8 cellular contexts compared by ENCODE assay signal in genomic region chr16:56637814-56638750, GRCh38. TPM values are rescaled to one million over a fixed set of nuclear protein-coding genes. Genes with fewer than 3 reads are reported as not detected.
A peak's percentile ranks its signal among the peaks of the same experiment; 100 is the strongest.
DNase-seq lines count a peak whose midpoint lies in the region; ATAC-seq and TF ChIP-seq lines count a peak whose summit lies in the region.

Gene MT1A, plus strand, starts transcription at chr16:56638666. Its CDS starts 73 bp downstream, at chr16:56638739.

- H3K36me3 Mint-ChIP-seq in activated CD8-positive, alpha-beta T cell treated with anti-CD3 and anti-CD28 coated beads, Interleukin-2, amount 10 ng/mL, durations not matched to agents 7 days and 5 days (ENCODE audit: low read depth), result no peaks in the 10 kb centered on the region
- H3K36me3 Mint-ChIP-seq in osteocyte (ENCODE audit: unreplicated experiment), result peaks cover 3% of the 10 kb centered on the region

- peaks cover 38% of the 10 kb centered on the region for H3K4me1 Mint-ChIP-seq in activated CD8-positive, alpha-beta T cell treated with anti-CD3 and anti-CD28 coated beads, Interleukin-2, amount 10 ng/mL, durations not matched to agents 7 days and 5 days (ENCODE audit: low read depth)
- H3K4me1 Mint-ChIP-seq in osteocyte (ENCODE audit: unreplicated experiment), result peaks cover 21% of the 10 kb centered on the region

- no peak within 1 kb of the TSS for H3K27ac Mint-ChIP-seq in activated CD8-positive, alpha-beta T cell treated with anti-CD3 and anti-CD28 coated beads, Interleukin-2, amount 10 ng/mL, durations not matched to agents 7 days and 5 days
- no peak within 1 kb of the TSS for H3K27ac Mint-ChIP-seq in osteocyte (ENCODE audit: unreplicated experiment)

- no peaks in the 10 kb centered on the region for H3K9me3 Mint-ChIP-seq in activated CD8-positive, alpha-beta T cell treated with anti-CD3 and anti-CD28 coated beads, Interleukin-2, amount 10 ng/mL, durations not matched to agents 7 days and 5 days (ENCODE audit: insufficient read depth)
- H3K9me3 Mint-ChIP-seq in osteocyte (ENCODE audit: unreplicated experiment), result no peaks in the 10 kb centered on the region

- DNase-seq in Daoy (ENCODE audit: low read depth) (peak; percentile 36), Right ventricle myocardium inferior (ENCODE audit: missing footprints) (peak; percentile 89), osteocyte (ENCODE audit: extremely low spot score, unreplicated experiment) (no peak), 8988T (no peak), NCI-H82 (lab: John Stamatoyannopoulos, UW) (no peak), SW 1271 (lab: John Stamatoyannopoulos, UW) (no peak)
- no peak for DNase-seq in activated CD8-positive, alpha-beta T cell treated with anti-CD3 and anti-CD28 coated beads, Interleukin-2, amount 10 ng/mL, durations not matched to agents 7 days and 5 days

- CTCF ChIA-PET in activated CD8-positive, alpha-beta T cell treated with anti-CD3 and anti-CD28 coated beads, Interleukin-2, amount 10 ng/mL, durations not matched to agents 7 days and 5 days (lab: Charles Lee), result interaction anchor here (0.9 kb wide), 1 partner anchor 64 kb away, joined by 3 read pairs; no protein-coding TSS in a partner anchor

- ATAC-seq in activated CD8-positive, alpha-beta T cell treated with anti-CD3 and anti-CD28 coated beads, Interleukin-2, amount 10 ng/mL, durations not matched to agents 7 days and 5 days, result peak; percentile 54
- peak; percentile 94 for ATAC-seq in Right ventricle myocardium inferior
- no peak for ATAC-seq in GM21360 (IDR thresholded peaks at IDR 0.05; ENCODE audit: unreplicated experiment)

- intact Hi-C loops in Right ventricle myocardium inferior (cut with DNase I), result loop anchor here (5.0 kb wide), 1 partner anchor 44 kb away; the partner anchor contains the start of gene MT1X

- POLR2A ChIA-PET in activated CD8-positive, alpha-beta T cell treated with anti-CD3 and anti-CD28 coated beads, Interleukin-2, amount 10 ng/mL, durations not matched to agents 7 days and 5 days (lab: Charles Lee), result no interaction called here

- no peak for TF ChIP-seq CTCF in osteocyte (IDR thresholded peaks at IDR 0.05)

- peak within 1 kb of the TSS; percentile 62 for H3K4me3 Mint-ChIP-seq in activated CD8-positive, alpha-beta T cell treated with anti-CD3 and anti-CD28 coated beads, Interleukin-2, amount 10 ng/mL, durations not matched to agents 7 days and 5 days
- H3K4me3 Mint-ChIP-seq in osteocyte (ENCODE audit: unreplicated experiment), result peak within 1 kb of the TSS; percentile 69

- peaks cover 88% of the 10 kb centered on the region for H3K27me3 Mint-ChIP-seq in activated CD8-positive, alpha-beta T cell treated with anti-CD3 and anti-CD28 coated beads, Interleukin-2, amount 10 ng/mL, durations not matched to agents 7 days and 5 days (ENCODE audit: low read depth)
- H3K27me3 Mint-ChIP-seq in osteocyte (ENCODE audit: unreplicated experiment), result peaks cover 49% of the 10 kb centered on the region

RNA-seq across cellular contexts. Expression of gene MT1A, which starts in this region (rescaled TPM):
- total RNA-seq in Daoy (2014; rRNA removed; shearing (Covaris generic)), result not detected in 2 replicates
- total RNA-seq in activated CD8-positive, alpha-beta T cell treated with anti-CD3 and anti-CD28 coated beads, Interleukin-2, amount 10 ng/mL, durations not matched to agents 7 days and 5 days, result not detected
- total RNA-seq in Right ventricle myocardium inferior, result 2.9 TPM
- not detected in 2 replicates for total RNA-seq in osteocyte

Comparison
In these comparisons a context has a peak if more than half of its experiments do, and no peak if none do; other contexts are left out.
1. Peak in DNase-seq in Daoy; RNA of the gene not detected or under 1 TPM.
2. Peak in ATAC-seq in activated CD8-positive, alpha-beta T cell treated with anti-CD3 and anti-CD28 coated beads, Interleukin-2, amount 10 ng/mL, durations not matched to agents 7 days and 5 days; RNA of the gene not detected or under 1 TPM.